ENCODE assay signal across 18 cellular contexts in the genomic region with DNA sequence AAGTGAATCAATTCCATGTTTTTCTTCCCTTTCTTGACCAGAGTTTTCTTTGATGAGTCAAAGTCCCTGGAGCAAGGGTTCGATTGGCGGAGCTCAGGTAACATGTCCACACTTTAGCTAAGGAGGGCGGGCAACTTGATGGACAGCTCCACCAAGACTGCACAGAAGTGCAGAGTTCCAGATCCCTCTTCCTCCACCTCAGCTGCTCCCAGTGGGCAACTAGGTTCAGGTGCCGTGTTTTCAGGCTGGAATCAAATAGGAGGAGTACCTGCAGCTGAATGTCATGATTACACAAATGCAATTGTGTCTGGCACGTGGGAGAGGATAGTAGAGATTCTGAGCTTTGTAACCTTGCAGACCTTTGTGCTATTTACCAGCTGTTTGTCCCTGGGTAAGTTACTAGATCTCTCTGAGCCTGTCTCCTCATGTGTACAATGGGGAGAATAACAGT. TPM values are rescaled to one million over a fixed set of nuclear protein-coding genes. Genes with fewer than 3 reads are reported as not detected.
DNase-seq lines count a peak whose midpoint lies in the region; ATAC-seq, FAIRE-seq and TF ChIP-seq lines count a peak whose summit lies in the region.
"Had no signal": no experiment of that assay in that cellular context is flagged by ENCODE, and none has a peak within 500 bp of the region (broad histone marks: within the 10 kb centered on the region; RNA-seq: fewer than 3 reads in every experiment).

No MANE protein-coding gene starts in this region.

- H2AFZ ChIP-seq in HepG2 (ENCODE audit: low read length), result no peak overlapping the region

- peaks cover 17% of the 10 kb centered on the region for H3K27me3 Mint-ChIP-seq in endothelial cell (ENCODE audit: unreplicated experiment)

- H3K27ac Mint-ChIP-seq in endothelial cell (ENCODE audit: unreplicated experiment), result no peak overlapping the region

- peaks cover 74% of the 10 kb centered on the region for H3K4me1 ChIP-seq in HepG2 (ENCODE audit: insufficient read depth, low read length)
- peaks cover 0 to 14% (median 6%) of the 10 kb centered on the region in 4 donors for H3K4me1 ChIP-seq in right lobe of liver

- H3K27ac ChIP-seq in HepG2 (ENCODE audit: extremely low read length, insufficient read depth, low read length), result peak overlapping the region; percentile 20
- no peak overlapping the region for H3K27ac ChIP-seq in right lobe of liver
- H3K27ac ChIP-seq in RWPE1, result no peak overlapping the region

- peak; percentile 71 for DNase-seq in HepG2 (ENCODE audit: low spot score)
- no peak for DNase-seq in right lobe of liver
- DNase-seq in RWPE1 (ENCODE audit: low spot score), result peak; percentile 53
- no peak for DNase-seq in endothelial cell (ENCODE audit: low spot score)
- no peak for DNase-seq in effector CD4-positive, alpha-beta T cell
- no peak for DNase-seq in NCI-H1048 (lab: John Stamatoyannopoulos, UW)
- DNase-seq in activated naive CD4-positive, alpha-beta T cell treated with Interleukin-2 at 50 U/mL for 16 hours, result no peak
- no peak for DNase-seq in SHP77 (lab: John Stamatoyannopoulos, UW)
- DNase-seq: activated CD4-positive, alpha-beta T cell treated with anti-CD3 and anti-CD28 coated beads for 4 hours; cortex of kidney; immature natural killer cell; NCI-H1436; NCI-H524; stimulated activated CD8-positive, alpha-beta memory T cell treated with anti-CD3 and anti-CD28 coated beads, Interleukin-4, amount 100 ng/mL, for 48 hours had no signal

- no peaks in the 10 kb centered on the region for H3K36me3 ChIP-seq in HepG2 (replicated peaks in 1 of 2; ENCODE audit: control insufficient read depth in 1 of 2, insufficient read depth in 2 of 2, low read length in 2 of 2)
- H3K36me3 ChIP-seq in right lobe of liver, result no peaks in the 10 kb centered on the region

- peaks cover 9% of the 10 kb centered on the region for H3K4me1 Mint-ChIP-seq in endothelial cell (ENCODE audit: unreplicated experiment)

- TF ChIP-seq POLR2A in HepG2 (IDR thresholded peaks at IDR 0.05; ENCODE audit: insufficient read depth in 1 of 2, low read depth in 2 of 2, low read length in 2 of 2), result no peak
- TF ChIP-seq POLR2A in right lobe of liver (IDR thresholded peaks at IDR 0.05), result no peak

- no peaks in the 10 kb centered on the region for H3K9me3 Mint-ChIP-seq in endothelial cell (ENCODE audit: unreplicated experiment)
- H3K9me3 Mint-ChIP-seq: immature natural killer cell had no signal

- in situ Hi-C loops in HepG2 (cut with HindIII; ENCODE audit: extremely low pct_ligation_motif_present, low pct_unique_long_range_greater_than_20kb), result no loop called here

- CTCF ChIA-PET in HepG2 (lab: Yijun Ruan, JAX; ENCODE audit: low intra/inter-chr PET ratio, low total read pairs), result no interaction called here
- CTCF ChIA-PET in RWPE1 (lab: Yijun Ruan, JAX), result interaction anchor here (0.6 to 2.9 kb wide), 7 partner anchors 53 to 421 kb away, joined by 4 to 15 read pairs (median 5); no protein-coding TSS in a partner anchor

- TF ChIP-seq CTCF in HepG2 (CRISPR knock-in tag; IDR thresholded peaks at IDR 0.05), result no peak
- no peak for TF ChIP-seq CTCF in right lobe of liver (IDR thresholded peaks at IDR 0.05)
- TF ChIP-seq CTCF in RWPE1 (conservative IDR thresholded peaks at IDR 0.05; ENCODE audit: low read depth), result no peak
- no peak for TF ChIP-seq CTCF in endothelial cell (IDR thresholded peaks at IDR 0.05; ENCODE audit: unreplicated experiment)

- POLR2A ChIA-PET in HepG2 (lab: Yijun Ruan, JAX) (interaction anchor here (1.1 to 1.3 kb wide), 2 partner anchors 22 to 300 kb away, joined by 3 read pairs; no protein-coding TSS in a partner anchor), RWPE1 (lab: Yijun Ruan, JAX; ENCODE audit: low non-redundant PET) (no interaction called here)

- intact Hi-C loops in HepG2 (cut with micrococcal nuclease; ENCODE audit: unreplicated experiment), result loop anchor here (1.0 kb wide), 1 partner anchor 100 kb away; a partner anchor contains a TSS
- intact Hi-C loops in right lobe of liver (cut with DNase I), result no loop called here

- no peak for TF ChIP-seq RAD21 in HepG2 (CRISPR knock-in tag; IDR thresholded peaks at IDR 0.05)

- H3K27me3 ChIP-seq in HepG2 (ENCODE audit: control insufficient read depth in 1 of 2, insufficient read depth in 2 of 2, low read length in 2 of 2), result no peaks in the 10 kb centered on the region; a peak in 1 of 5 replicates
- no peaks in the 10 kb centered on the region for H3K27me3 ChIP-seq in right lobe of liver
- H3K27me3 ChIP-seq: BLaER1 treated with 17β-estradiol and CSF1 and Interleukin-3, amounts not matched to agents 10 nM and 100 nM had no signal

- peak overlapping the region; percentile 93 for H3K4me2 ChIP-seq in HepG2 (ENCODE audit: low read depth, low read length)

- 0% methylated on average over 5 of the region's 5 CpGs for WGBS in HepG2 (ENCODE audit: low lambda C conversion rate)
- 83% methylated on average over 4 of the region's 5 CpGs for WGBS in right lobe of liver (ENCODE audit: insufficient coverage, low coverage, low lambda C conversion rate, missing lambda C conversion rate)

- H3K79me2 ChIP-seq in HepG2 (ENCODE audit: insufficient read depth, low read length), result peaks cover 20% of the 10 kb centered on the region

- peaks cover 3% of the 10 kb centered on the region for H3K36me3 Mint-ChIP-seq in endothelial cell (ENCODE audit: low read depth, unreplicated experiment)

- peaks cover 5% of the 10 kb centered on the region; the same call in 1 of the 2 replicates for H4K20me1 ChIP-seq in HepG2 (ENCODE audit: insufficient read depth, low read length)

- H3K4me3 ChIP-seq in HepG2 (replicated peaks in 1 of 3; ENCODE audit: insufficient read depth in 1 of 3, low read depth in 2 of 3, low read length in 3 of 3) (peak overlapping the region in 2 of 3 experiments; percentile 90 to 98; a peak in 3 of 6 replicates), right lobe of liver (no peak overlapping the region)
- H3K4me3 ChIP-seq: GM12878 had no signal

- H3K9me3 ChIP-seq in HepG2 (ENCODE audit: low read length) (no peaks in the 10 kb centered on the region), right lobe of liver (no peaks in the 10 kb centered on the region)
- H3K9me3 ChIP-seq: BLaER1 treated with 17β-estradiol and CSF1 and Interleukin-3, amounts not matched to agents 10 nM and 100 nM had no signal

- BruUV-seq in HepG2 (replicated peaks; lab: Mats Ljungman, UMichigan), result no TSS peak

- ATAC-seq in HepG2 (no peak), right lobe of liver (no peak)
- ATAC-seq: GM12878 had no signal

- FAIRE-seq in HepG2 (lab: Jason Lieb, UNC), result peak; percentile 73
- FAIRE-seq: endothelial cell of umbilical vein, GM12878, TTC549 had no signal

- no peak overlapping the region for H3K9ac ChIP-seq in HepG2 (ENCODE audit: insufficient read depth, low read depth, low read length)

- H3K4me3 Mint-ChIP-seq in endothelial cell (ENCODE audit: unreplicated experiment), result peak overlapping the region; percentile 62

- TF ChIP-seq EP300 in HepG2 (IDR thresholded peaks at IDR 0.05; ENCODE audit: low read depth in 2 of 2, low read length in 2 of 2) (no peak; a peak in 1 of 4 replicates), HepG2 (CRISPR knock-in tag; IDR thresholded peaks at IDR 0.05; ENCODE audit: borderline replicate concordance) (no peak)

TF ChIP-seq in HepG2, 621 proteins besides CTCF, POLR2A, EP300 and RAD21 (continues in another document):
- TF ChIP-seq ZNF431 (CRISPR knock-in tag; IDR thresholded peaks at IDR 0.05; ENCODE audit: borderline replicate concordance, low read depth), result 0 out of 2 replicates have a peak, but pooled peaks have one; percentile 31
- TF ChIP-seq KDM1A (CRISPR knock-in tag; IDR thresholded peaks at IDR 0.05), result peak; percentile 11; the same call in 1 of the 2 replicates
- TF ChIP-seq SMARCE1 (IDR thresholded peaks at IDR 0.05; ENCODE audit: borderline replicate concordance), result no peak
- TF ChIP-seq ZNF121 (CRISPR knock-in tag; IDR thresholded peaks at IDR 0.05), result peak; percentile 97
- peak; percentile 43; the same call in 1 of the 2 replicates for TF ChIP-seq SAP130 (CRISPR knock-in tag; IDR thresholded peaks at IDR 0.05; ENCODE audit: low read depth)
- no peak for TF ChIP-seq IKZF1 (IDR thresholded peaks at IDR 0.05)

RNA-seq across cellular contexts. Expression of a gene that starts 1.9 kb away (rescaled TPM):
- total RNA-seq in HepG2 (2016; rRNA removed; fragmentation: Illumina TruSeq; extraction: Trizol) (35.7 and 42.8 TPM in 2 replicates), right lobe of liver (10 to 100 TPM; 14.9 to 22.9 (median 17.4) TPM), endothelial cell (ENCODE audit: unreplicated experiment) (35.6 TPM)
- total RNA-seq in HepG2 (2016; cell fraction: cytosol; rRNA removed; fragmentation: Illumina TruSeq; extraction: Trizol; ENCODE audit: low read depth), result 13.2 and 13.6 TPM in 2 replicates
- 37.9 and 41.5 TPM in 2 replicates for total RNA-seq in HepG2 (2016; cell fraction: insoluble cytoplasmic fraction; rRNA removed; fragmentation: Illumina TruSeq; extraction: Trizol)
- 26.7 and 30.9 TPM in 2 replicates for total RNA-seq in HepG2 (2016; cell fraction: membrane; rRNA removed; fragmentation: Illumina TruSeq; extraction: Trizol)
- 40.9 and 42.4 TPM in 2 replicates for total RNA-seq in HepG2 (2016; cell fraction: nucleus; rRNA removed; fragmentation: Illumina TruSeq; extraction: Trizol)
- 30.6 and 41.5 TPM in 2 replicates for polyA plus RNA-seq in HepG2 (2011; rRNA removed)
- 30.0 and 34.9 TPM in 2 replicates for polyA plus RNA-seq in HepG2 (2011; cell fraction: cytosol; rRNA removed)
- 50.8 and 59.8 TPM in 2 replicates for polyA plus RNA-seq in HepG2 (2011; cell fraction: nucleus; rRNA removed)
- 29.1 and 29.9 TPM in 2 replicates for polyA plus RNA-seq in HepG2 (2012)
- 3.6 and 4.5 TPM in 2 replicates for polyA plus RNA-seq in HepG2 (2016; cell fraction: cytosol; fragmentation: Illumina TruSeq; extraction: Trizol; ENCODE audit: low read depth)
- 42.7 and 43.4 TPM in 2 replicates for polyA plus RNA-seq in HepG2 (2016; cell fraction: insoluble cytoplasmic fraction; fragmentation: Illumina TruSeq; extraction: Trizol; ENCODE audit: low read depth)
- polyA plus RNA-seq in HepG2 (2016; cell fraction: membrane; fragmentation: Illumina TruSeq; extraction: Trizol; ENCODE audit: low read depth), result 9.8 and 11.9 TPM in 2 replicates
- 92.2 and 100 TPM in 2 replicates for polyA plus RNA-seq in HepG2 (2016; cell fraction: nucleus; fragmentation: Illumina TruSeq; extraction: Trizol; ENCODE audit: insufficient read depth, low read depth)
- 68.1 and 91.6 TPM in 2 replicates for polyA minus RNA-seq in HepG2 (2011; rRNA and poly(A)+ RNA removed; ENCODE audit: low replicate concordance)
- 23.7 and 37.7 TPM in 2 replicates for polyA minus RNA-seq in HepG2 (2011; cell fraction: cytosol; rRNA and poly(A)+ RNA removed)
- 38.2 and 50.8 TPM in 2 replicates for polyA minus RNA-seq in HepG2 (2011; cell fraction: nucleus; rRNA and poly(A)+ RNA removed)

Comparison
In these comparisons a context has a peak if more than half of its experiments do, and no peak if none do; other contexts are left out.
1. DNase-seq: peak in HepG2 (single experiment) and RWPE1 (single experiment); none in right lobe of liver (0 of 3), endothelial cell (single experiment), effector CD4-positive, alpha-beta T cell (single experiment), NCI-H1048 (single experiment), activated naive CD4-positive, alpha-beta T cell treated with Interleukin-2 at 50 U/mL for 16 hours (single experiment) and SHP77 (0 of 2).
2. H3K4me3 ChIP-seq: peak in HepG2 (2 of 3); none in right lobe of liver (0 of 3).